ENCODE assay signal across 1 cellular context in the genomic region with DNA sequence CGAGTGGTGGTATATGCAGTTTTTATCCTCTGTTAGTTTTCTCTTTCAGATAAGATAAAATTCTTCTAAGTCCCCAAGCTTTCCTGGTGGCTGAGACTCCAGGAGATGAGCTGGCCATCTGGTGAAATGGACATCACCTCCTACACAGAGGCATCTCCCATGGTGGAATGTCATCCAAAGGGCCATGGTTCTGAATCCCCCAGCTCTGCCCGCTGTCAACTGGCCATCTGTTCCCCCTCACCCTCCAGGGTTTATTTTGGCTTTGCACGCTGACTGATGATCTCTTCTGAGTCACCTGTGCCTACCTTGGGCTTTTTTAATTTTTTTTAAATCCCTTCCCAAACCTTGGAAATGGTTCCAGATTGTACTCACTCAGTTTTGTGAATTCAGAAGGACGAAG.
TF ChIP-seq lines count a peak whose summit lies in the region.

No MANE protein-coding gene starts in this region.

TF ChIP-seq in IMR-90, 13 proteins besides CTCF, POLR2A, EP300 and RAD21 (continued from another document):
- TF ChIP-seq ELK1 (IDR thresholded peaks at IDR 0.05; ENCODE audit: borderline replicate concordance, low read depth, low read length) (no peak), MXI1 (IDR thresholded peaks at IDR 0.05; ENCODE audit: borderline replicate concordance, low read depth, low read length) (no peak), RFX5 (IDR thresholded peaks at IDR 0.05; ENCODE audit: low read depth, low read length) (no peak)
TF ChIP-seq in IMR-90: peak in this region for 0.
